41 cellular contexts compared by ENCODE assay signal in the genomic region with DNA sequence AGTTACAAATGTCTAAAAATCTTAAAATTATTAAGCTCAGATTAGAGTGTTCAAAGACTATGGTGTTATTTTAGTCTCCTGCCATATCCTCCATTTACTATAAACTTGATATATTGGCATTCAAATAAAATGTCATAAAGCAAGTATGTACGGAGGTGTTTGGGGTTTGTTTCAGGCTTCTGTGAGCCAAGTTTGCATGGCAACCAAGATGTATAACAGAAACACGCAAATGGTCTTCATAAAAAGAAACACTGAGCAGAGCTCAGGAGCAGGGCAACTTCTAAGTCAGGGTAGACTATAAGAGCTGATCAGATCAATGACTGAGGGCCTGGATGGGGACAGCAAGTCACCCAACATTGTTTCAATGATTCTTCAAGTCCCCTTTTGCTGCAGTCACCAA. TPM values are rescaled to one million over a fixed set of nuclear protein-coding genes. Genes with fewer than 3 reads are reported as not detected.
"Had no signal": no experiment of that assay in that cellular context is flagged by ENCODE, and none has a peak within 500 bp of the region (broad histone marks: within the 10 kb centered on the region; RNA-seq: fewer than 3 reads in every experiment).

No MANE protein-coding gene starts in this region.

- H3K4me1 ChIP-seq: adrenal gland, ascending aorta, body of pancreas, breast epithelium had no signal

- H3K27ac ChIP-seq: adrenal gland, ascending aorta, body of pancreas, brain microvascular endothelial cell, breast epithelium, cardiac muscle cell had no signal

- DNase-seq: activated effector memory CD4-positive, alpha-beta T cell treated with anti-CD3 and anti-CD28 coated beads, Interleukin-2, amount 50 U/mL, for 16 hours; activated effector memory CD4-positive, alpha-beta T cell treated with Interleukin-2 at 50 U/mL for 16 hours; activated gamma-delta T cell; activated gamma-delta T cell treated with Interleukin-2 at 50 U/mL for 16 hours; activated naive CD4-positive, alpha-beta T cell; activated naive CD4-positive, alpha-beta T cell treated with anti-CD3 and anti-CD28 coated beads for 36 hours; activated naive CD4-positive, alpha-beta T cell treated with anti-CD3 and anti-CD28 coated beads, Interleukin-2, amount 10 ng/mL, durations not matched to agents 7 days and 5 days; activated naive CD4-positive, alpha-beta T cell treated with anti-CD3 and anti-CD28 coated beads, Interleukin-2, amount 50 U/mL, for 16 hours; activated naive CD4-positive, alpha-beta T cell treated with Interleukin-2 at 50 U/mL for 16 hours; activated naive CD8-positive, alpha-beta T cell treated with anti-CD3 and anti-CD28 coated beads for 36 hours; activated naive CD8-positive, alpha-beta T cell treated with anti-CD3 and anti-CD28 coated beads, Interleukin-2, amount 10 ng/mL, durations not matched to agents 7 days and 5 days; activated naive CD8-positive, alpha-beta T cell treated with anti-CD3 and anti-CD28 coated beads, Interleukin-2, amount 50 U/mL, for 24 hours; activated T-cell treated with anti-CD3 and anti-CD28 coated beads for 4 hours; activated T-cell treated with anti-CD3 and anti-CD28 coated beads, Interleukin-2, amount 50 U/mL, for 1 hour; activated T-cell treated with anti-CD3 and anti-CD28 coated beads, Interleukin-2, amount 50 U/mL, for 24 hours; activated T-cell treated with anti-CD3 and anti-CD28 coated beads, Interleukin-2, amount 50 U/mL, for 4 hours; activated T-cell treated with anti-CD3 and anti-CD28 coated beads, Interleukin-2, amount 50 U/mL, for 48 hours; activated T-cell treated with anti-CD3 and anti-CD28 coated beads, Interleukin-2, amount 50 U/mL, for 72 hours; adrenal gland; amniotic stem cell; amygdala; anterior cingulate cortex; aorta; body of pancreas; brain microvascular endothelial cell; caudate nucleus; central memory CD4-positive, alpha-beta T cell; cerebellar nuclear complex had no signal

- H3K27ac Mint-ChIP-seq: activated naive CD4-positive, alpha-beta T cell treated with anti-CD3 and anti-CD28 coated beads for 36 hours; activated naive CD4-positive, alpha-beta T cell treated with anti-CD3 and anti-CD28 coated beads, Interleukin-2, amount 10 ng/mL, durations not matched to agents 7 days and 5 days; activated naive CD4-positive, alpha-beta T cell treated with anti-CD3 and anti-CD28 coated beads, Interleukin-2, amount 50 U/mL, for 24 hours; activated naive CD4-positive, alpha-beta T cell treated with anti-CD3 and anti-CD28 coated beads, Interleukin-2, amount 50 U/mL, for 72 hours; activated naive CD8-positive, alpha-beta T cell; activated naive CD8-positive, alpha-beta T cell treated with anti-CD3 and anti-CD28 coated beads for 36 hours; activated naive CD8-positive, alpha-beta T cell treated with anti-CD3 and anti-CD28 coated beads, Interleukin-2, amount 10 ng/mL, durations not matched to agents 7 days and 5 days; activated naive CD8-positive, alpha-beta T cell treated with anti-CD3 and anti-CD28 coated beads, Interleukin-2, amount 50 U/mL, for 24 hours; activated T-cell treated with anti-CD3 and anti-CD28 coated beads, Interleukin-2, amount 50 U/mL, for 24 hours; activated T-cell treated with anti-CD3 and anti-CD28 coated beads, Interleukin-2, amount 50 U/mL, for 72 hours; activated T-helper 1 cell treated with anti-CD3 and anti-CD28 coated beads, Interleukin-12 subunit alpha, Interleukin-12 subunit beta, Interleukin-2, Interleukin-4 antibody, amounts not matched to agents 30 ng/mL and 10 ng/mL and 1 ng/mL, durations not matched to agents 14 hours and 24 hours and 36 hours; activated T-helper 17 cell treated with anti-CD3 and anti-CD28 coated beads, Interleukin-2, amount 50 U/mL, for 72 hours; activated T-helper 2 cell treated with anti-CD3 and anti-CD28 coated beads, Interferon-gamma antibody, Interleukin-2, Interleukin-4, amounts not matched to agents 10 μg/mL and 5 μg/mL and 100 μg/mL, durations not matched to agents 14 hours and 24 hours and 36 hours; brain had no signal

- H3K36me3 Mint-ChIP-seq: activated naive CD4-positive, alpha-beta T cell treated with anti-CD3 and anti-CD28 coated beads, Interleukin-2, amount 10 ng/mL, durations not matched to agents 7 days and 5 days; activated naive CD4-positive, alpha-beta T cell treated with anti-CD3 and anti-CD28 coated beads, Interleukin-2, amount 50 U/mL, for 24 hours; activated naive CD4-positive, alpha-beta T cell treated with anti-CD3 and anti-CD28 coated beads, Interleukin-2, amount 50 U/mL, for 72 hours; activated naive CD8-positive, alpha-beta T cell; activated naive CD8-positive, alpha-beta T cell treated with anti-CD3 and anti-CD28 coated beads for 36 hours; activated naive CD8-positive, alpha-beta T cell treated with anti-CD3 and anti-CD28 coated beads, Interleukin-2, amount 10 ng/mL, durations not matched to agents 7 days and 5 days; brain had no signal

- FAIRE-seq: astrocyte, bronchial epithelial cell had no signal

- ATAC-seq: activated naive CD4-positive, alpha-beta T cell treated with anti-CD3 and anti-CD28 coated beads, Interleukin-2, amount 50 U/mL, for 72 hours; activated naive CD8-positive, alpha-beta T cell treated with anti-CD3 and anti-CD28 coated beads, Interleukin-2, amount 50 U/mL, for 24 hours; activated T-cell treated with anti-CD3 and anti-CD28 coated beads, Interleukin-2, amount 50 U/mL, for 4 hours; activated T-cell treated with anti-CD3 and anti-CD28 coated beads, Interleukin-2, amount 50 U/mL, for 72 hours; activated T-helper 17 cell treated with anti-CD3 and anti-CD28 coated beads, Interleukin-2, amount 50 U/mL, for 72 hours; body of pancreas had no signal

- H3K4me3 Mint-ChIP-seq: activated naive CD4-positive, alpha-beta T cell treated with anti-CD3 and anti-CD28 coated beads for 36 hours; activated naive CD4-positive, alpha-beta T cell treated with anti-CD3 and anti-CD28 coated beads, Interleukin-2, amount 10 ng/mL, durations not matched to agents 7 days and 5 days; activated naive CD4-positive, alpha-beta T cell treated with anti-CD3 and anti-CD28 coated beads, Interleukin-2, amount 50 U/mL, for 24 hours; activated naive CD8-positive, alpha-beta T cell; activated naive CD8-positive, alpha-beta T cell treated with anti-CD3 and anti-CD28 coated beads for 36 hours; activated naive CD8-positive, alpha-beta T cell treated with anti-CD3 and anti-CD28 coated beads, Interleukin-2, amount 10 ng/mL, durations not matched to agents 7 days and 5 days; activated naive CD8-positive, alpha-beta T cell treated with anti-CD3 and anti-CD28 coated beads, Interleukin-2, amount 50 U/mL, for 24 hours; activated T-cell treated with anti-CD3 and anti-CD28 coated beads, Interleukin-2, amount 50 U/mL, for 24 hours; activated T-cell treated with anti-CD3 and anti-CD28 coated beads, Interleukin-2, amount 50 U/mL, for 4 hours; activated T-cell treated with anti-CD3 and anti-CD28 coated beads, Interleukin-2, amount 50 U/mL, for 72 hours; activated T-helper 1 cell treated with anti-CD3 and anti-CD28 coated beads, Interleukin-12 subunit alpha, Interleukin-12 subunit beta, Interleukin-2, Interleukin-4 antibody, amounts not matched to agents 30 ng/mL and 10 ng/mL and 1 ng/mL, durations not matched to agents 14 hours and 24 hours and 36 hours; activated T-helper 17 cell treated with anti-CD3 and anti-CD28 coated beads, Interleukin-2, amount 50 U/mL, for 72 hours; brain; central memory CD8-positive, alpha-beta T cell had no signal

- H3K27me3 ChIP-seq: adrenal gland, ascending aorta, body of pancreas, brain microvascular endothelial cell, breast epithelium had no signal

- H3K4me3 ChIP-seq: adrenal gland, ascending aorta, body of pancreas, breast epithelium, cardiac muscle cell had no signal

- H3K9me3 ChIP-seq: adrenal gland, ascending aorta, body of pancreas, breast epithelium had no signal

- H3K4me1 Mint-ChIP-seq: activated naive CD4-positive, alpha-beta T cell treated with anti-CD3 and anti-CD28 coated beads, Interleukin-2, amount 10 ng/mL, durations not matched to agents 7 days and 5 days; activated naive CD4-positive, alpha-beta T cell treated with anti-CD3 and anti-CD28 coated beads, Interleukin-2, amount 50 U/mL, for 24 hours; activated naive CD8-positive, alpha-beta T cell treated with anti-CD3 and anti-CD28 coated beads for 36 hours; activated naive CD8-positive, alpha-beta T cell treated with anti-CD3 and anti-CD28 coated beads, Interleukin-2, amount 10 ng/mL, durations not matched to agents 7 days and 5 days; activated naive CD8-positive, alpha-beta T cell treated with anti-CD3 and anti-CD28 coated beads, Interleukin-2, amount 50 U/mL, for 24 hours; activated T-helper 17 cell treated with anti-CD3 and anti-CD28 coated beads, Interleukin-2, amount 50 U/mL, for 72 hours; brain; central memory CD8-positive, alpha-beta T cell had no signal

- H3K9me3 Mint-ChIP-seq: activated naive CD4-positive, alpha-beta T cell treated with anti-CD3 and anti-CD28 coated beads, Interleukin-2, amount 10 ng/mL, durations not matched to agents 7 days and 5 days; activated naive CD4-positive, alpha-beta T cell treated with anti-CD3 and anti-CD28 coated beads, Interleukin-2, amount 50 U/mL, for 24 hours; activated naive CD8-positive, alpha-beta T cell treated with anti-CD3 and anti-CD28 coated beads for 36 hours; activated naive CD8-positive, alpha-beta T cell treated with anti-CD3 and anti-CD28 coated beads, Interleukin-2, amount 10 ng/mL, durations not matched to agents 7 days and 5 days; activated naive CD8-positive, alpha-beta T cell treated with anti-CD3 and anti-CD28 coated beads, Interleukin-2, amount 50 U/mL, for 24 hours; activated T-cell treated with anti-CD3 and anti-CD28 coated beads, Interleukin-2, amount 50 U/mL, for 24 hours; activated T-cell treated with anti-CD3 and anti-CD28 coated beads, Interleukin-2, amount 50 U/mL, for 4 hours; activated T-helper 1 cell treated with anti-CD3 and anti-CD28 coated beads, Interleukin-12 subunit alpha, Interleukin-12 subunit beta, Interleukin-2, Interleukin-4 antibody, amounts not matched to agents 30 ng/mL and 10 ng/mL and 1 ng/mL, durations not matched to agents 14 hours and 24 hours and 36 hours; activated T-helper 17 cell treated with anti-CD3 and anti-CD28 coated beads, Interleukin-2, amount 50 U/mL, for 72 hours; activated T-helper 2 cell treated with anti-CD3 and anti-CD28 coated beads, Interferon-gamma antibody, Interleukin-2, Interleukin-4, amounts not matched to agents 10 μg/mL and 5 μg/mL and 100 μg/mL, durations not matched to agents 14 hours and 24 hours and 36 hours; central memory CD8-positive, alpha-beta T cell had no signal

- H3K36me3 ChIP-seq: adrenal gland, ascending aorta, brain microvascular endothelial cell, breast epithelium, cardiac muscle cell had no signal

RNA-seq across cellular contexts. Expression of gene OSR1, which starts 20.5 kb away (rescaled TPM):
- total RNA-seq: activated naive CD4-positive, alpha-beta T cell treated with anti-CD3 and anti-CD28 coated beads for 36 hours; activated naive CD4-positive, alpha-beta T cell treated with anti-CD3 and anti-CD28 coated beads, Interleukin-2, amount 50 U/mL, for 72 hours; activated naive CD8-positive, alpha-beta T cell treated with anti-CD3 and anti-CD28 coated beads for 36 hours; activated naive CD8-positive, alpha-beta T cell treated with anti-CD3 and anti-CD28 coated beads, Interleukin-2, amount 10 ng/mL, durations not matched to agents 7 days and 5 days; activated T-cell treated with anti-CD3 and anti-CD28 coated beads, Interleukin-2, amount 50 U/mL, for 4 hours; activated T-cell treated with anti-CD3 and anti-CD28 coated beads, Interleukin-2, amount 50 U/mL, for 72 hours; activated T-helper 1 cell treated with anti-CD3 and anti-CD28 coated beads, Interleukin-12 subunit alpha, Interleukin-12 subunit beta, Interleukin-2, Interleukin-4 antibody, amounts not matched to agents 30 ng/mL and 10 ng/mL and 1 ng/mL, durations not matched to agents 14 hours and 24 hours and 36 hours; activated T-helper 17 cell treated with anti-CD3 and anti-CD28 coated beads, Interleukin-2, amount 50 U/mL, for 72 hours; activated T-helper 2 cell treated with anti-CD3 and anti-CD28 coated beads, Interferon-gamma antibody, Interleukin-2, Interleukin-4, amounts not matched to agents 10 μg/mL and 5 μg/mL and 100 μg/mL, durations not matched to agents 14 hours and 24 hours and 36 hours had no signal
